In the genomic region with DNA sequence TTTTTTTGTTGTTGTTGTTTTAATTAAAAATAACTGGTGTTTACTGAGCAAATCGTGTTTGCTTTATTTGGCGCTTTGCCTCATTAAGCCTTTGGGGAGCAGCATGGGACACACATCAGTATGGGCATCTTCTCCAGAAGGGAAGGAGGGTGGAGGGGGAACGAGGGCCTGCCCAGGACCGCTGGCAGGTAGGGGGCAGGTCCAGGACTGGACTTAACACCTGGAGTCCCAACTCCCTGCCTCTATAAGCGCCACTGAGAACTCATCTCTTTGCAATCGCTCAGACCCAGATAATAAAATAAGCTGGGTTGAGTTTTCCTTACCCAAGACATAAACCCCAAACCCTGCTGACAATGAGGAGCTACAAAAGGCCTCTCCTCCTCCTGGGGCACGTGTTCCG, we compare ENCODE assay signal across 9 cellular contexts. TPM values are rescaled to one million over a fixed set of nuclear protein-coding genes. Genes with fewer than 3 reads are reported as not detected.
DNase-seq lines count a peak whose midpoint lies in the region; ATAC-seq and TF ChIP-seq lines count a peak whose summit lies in the region.
"Had no signal": no experiment of that assay in that cellular context is flagged by ENCODE, and none has a peak within 500 bp of the region (broad histone marks: within the 10 kb centered on the region; RNA-seq: fewer than 3 reads in every experiment).

No MANE protein-coding gene starts in this region.

- peak overlapping the region; percentile 76 to 85 for H3K27ac ChIP-seq in left lung
- H3K27ac ChIP-seq in thoracic aorta: peak overlapping the region; percentile 75

- in situ Hi-C loops in GM13976 (cut with MboI; ENCODE audit: low sequenced_read_pairs, unreplicated experiment): no loop called here

- TF ChIP-seq CTCF in left lung (IDR thresholded peaks at IDR 0.05) (no peak), thoracic aorta (IDR thresholded peaks at IDR 0.05) (no peak), GM13976 (IDR thresholded peaks at IDR 0.05; ENCODE audit: borderline replicate concordance, control extremely low read depth, extremely low read depth, insufficient read depth, missing control alignments) (no peak)

- H3K27me3 Mint-ChIP-seq in activated CD4-positive, alpha-beta T cell treated with anti-CD3 and anti-CD28 coated beads, Interleukin-2, amount 10 ng/mL, durations not matched to agents 24 days and 14 days: no peaks in the 10 kb centered on the region
- no peaks in the 10 kb centered on the region for H3K27me3 Mint-ChIP-seq in activated T-helper 17 cell treated with anti-CD3 and anti-CD28 coated beads, Interleukin-2, amount 50 U/mL, for 72 hours

- no peaks in the 10 kb centered on the region for H3K27me3 ChIP-seq in left lung
- H3K27me3 ChIP-seq in thoracic aorta (replicated peaks; ENCODE audit: insufficient read depth): no peaks in the 10 kb centered on the region
- H3K27me3 ChIP-seq: SJSA1 had no signal

- intact Hi-C loops in activated CD4-positive, alpha-beta T cell treated with anti-CD3 and anti-CD28 coated beads, Interleukin-2, amount 10 ng/mL, durations not matched to agents 24 days and 14 days (cut with micrococcal nuclease): loop anchor here (2.0 to 10.0 kb wide), 5 partner anchors 13 to 809 kb away; a partner anchor contains a TSS
- intact Hi-C loops in left lung (cut with DNase I): no loop called here

- H3K4me1 Mint-ChIP-seq in activated CD4-positive, alpha-beta T cell treated with anti-CD3 and anti-CD28 coated beads, Interleukin-2, amount 10 ng/mL, durations not matched to agents 24 days and 14 days: peaks cover 87% of the 10 kb centered on the region
- H3K4me1 Mint-ChIP-seq in activated T-helper 17 cell treated with anti-CD3 and anti-CD28 coated beads, Interleukin-2, amount 50 U/mL, for 72 hours: peaks cover 43% of the 10 kb centered on the region

- H3K36me3 Mint-ChIP-seq in activated CD4-positive, alpha-beta T cell treated with anti-CD3 and anti-CD28 coated beads, Interleukin-2, amount 10 ng/mL, durations not matched to agents 24 days and 14 days (ENCODE audit: low read depth): peaks cover 6% of the 10 kb centered on the region
- no peaks in the 10 kb centered on the region for H3K36me3 Mint-ChIP-seq in activated T-helper 17 cell treated with anti-CD3 and anti-CD28 coated beads, Interleukin-2, amount 50 U/mL, for 72 hours (ENCODE audit: low read depth)

- H3K9me3 ChIP-seq in left lung (no peaks in the 10 kb centered on the region), thoracic aorta (no peaks in the 10 kb centered on the region)
- H3K9me3 ChIP-seq: SJSA1 had no signal

- H3K4me1 ChIP-seq in left lung (peaks cover 44 to 98% of the 10 kb centered on the region in 2 donors), thoracic aorta (ENCODE audit: control insufficient read depth in 1 of 2, low read depth in 2 of 2) (peaks cover 27 to 40% of the 10 kb centered on the region in 2 donors)

- H3K9me3 Mint-ChIP-seq in activated CD4-positive, alpha-beta T cell treated with anti-CD3 and anti-CD28 coated beads, Interleukin-2, amount 10 ng/mL, durations not matched to agents 24 days and 14 days: peaks cover 6% of the 10 kb centered on the region
- no peaks in the 10 kb centered on the region for H3K9me3 Mint-ChIP-seq in activated T-helper 17 cell treated with anti-CD3 and anti-CD28 coated beads, Interleukin-2, amount 50 U/mL, for 72 hours

- H3K27ac Mint-ChIP-seq in activated CD4-positive, alpha-beta T cell treated with anti-CD3 and anti-CD28 coated beads, Interleukin-2, amount 10 ng/mL, durations not matched to agents 24 days and 14 days: peak overlapping the region; percentile 97
- H3K27ac Mint-ChIP-seq in activated T-helper 17 cell treated with anti-CD3 and anti-CD28 coated beads, Interleukin-2, amount 50 U/mL, for 72 hours: peak overlapping the region; percentile 81

- peak overlapping the region; percentile 82 for H3K4me3 Mint-ChIP-seq in activated CD4-positive, alpha-beta T cell treated with anti-CD3 and anti-CD28 coated beads, Interleukin-2, amount 10 ng/mL, durations not matched to agents 24 days and 14 days
- peak overlapping the region; percentile 76 for H3K4me3 Mint-ChIP-seq in activated T-helper 17 cell treated with anti-CD3 and anti-CD28 coated beads, Interleukin-2, amount 50 U/mL, for 72 hours

- H3K36me3 ChIP-seq in left lung (no peaks in the 10 kb centered on the region), thoracic aorta (no peaks in the 10 kb centered on the region)
- H3K36me3 ChIP-seq: SJSA1 had no signal

- DNase-seq in activated CD4-positive, alpha-beta T cell treated with anti-CD3 and anti-CD28 coated beads, Interleukin-2, amount 10 ng/mL, durations not matched to agents 24 days and 14 days: peak; percentile 67
- no peak for DNase-seq in activated CD4-positive, alpha-beta T cell treated with anti-CD3 and anti-CD28 coated beads, Interleukin-2, amount 50 U/mL, for 1 hour
- DNase-seq in left lung: no peak
- DNase-seq in thoracic aorta (ENCODE audit: low spot score): no peak
- no peak for DNase-seq in NCI-H510A treated with DMSO at 0.1 percent for 48 hours (lab: John Stamatoyannopoulos, UW)
- no peak for DNase-seq in GM13976 (ENCODE audit: low spot score)

- H3K4me3 ChIP-seq in left lung (peak overlapping the region; percentile 44), thoracic aorta (peak overlapping the region; percentile 75)

- ATAC-seq in activated T-helper 17 cell treated with anti-CD3 and anti-CD28 coated beads, Interleukin-2, amount 50 U/mL, for 72 hours (replicated peaks): no peak
- ATAC-seq in left lung (no peak), thoracic aorta (ENCODE audit: insufficient number of reproducible peaks, low FRiP score, low read depth) (no peak), HG03108 (IDR thresholded peaks at IDR 0.05; ENCODE audit: unreplicated experiment) (no peak)

RNA-seq across cellular contexts. Expression of a gene that starts 15.1 kb away (rescaled TPM):
- 10.3 and 11.4 TPM in 2 replicates for total RNA-seq in activated CD4-positive, alpha-beta T cell treated with anti-CD3 and anti-CD28 coated beads, Interleukin-2, amount 10 ng/mL, durations not matched to agents 24 days and 14 days
- 1 to 10 TPM; 3.1 to 8.2 TPM for total RNA-seq in activated T-helper 17 cell treated with anti-CD3 and anti-CD28 coated beads, Interleukin-2, amount 50 U/mL, for 72 hours
- 10 to 100 TPM; 40.6 to 53.8 TPM for total RNA-seq in left lung
- 10 to 100 TPM; 15.6 to 20.6 TPM for total RNA-seq in thoracic aorta
